Comparison of ENCODE assay signal across 8 cellular contexts in genomic region chr7:3154881-3155494, GRCh38.
A peak's percentile ranks its signal among the peaks of the same experiment; 100 is the strongest.
DNase-seq lines count a peak whose midpoint lies in the region; ATAC-seq lines count a peak whose summit lies in the region.

No MANE protein-coding gene starts in this region.

- H3K9me3 ChIP-seq in adipocyte (ENCODE audit: control insufficient read depth, low read length): no peaks in the 10 kb centered on the region

- peaks cover 15% of the 10 kb centered on the region for H3K27me3 ChIP-seq in adipocyte (replicated peaks; ENCODE audit: control insufficient read depth, insufficient read depth, low read length)

- H3K4me1 ChIP-seq in adipocyte (ENCODE audit: control insufficient read depth, insufficient read depth, low read length): no peaks in the 10 kb centered on the region

- DNase-seq in NCI-H1436 (lab: John Stamatoyannopoulos, UW) (peak; percentile 24), NCI-H1436 treated with DMSO at 0.1 percent for 48 hours (lab: John Stamatoyannopoulos, UW) (no peak), SKM-1 (lab: John Stamatoyannopoulos, UW; ENCODE audit: unreplicated experiment) (peak; percentile 2), adipocyte (ENCODE audit: low read depth) (peak; percentile 38), left colon (peak in 1 of 2 donors; percentile 40), retina (no peak)
- DNase-seq in stimulated activated CD8-positive, alpha-beta memory T cell treated with anti-CD3 and anti-CD28 coated beads, Interleukin-4, amount 100 ng/mL, for 24 hours (ENCODE audit: low read depth): peak; percentile 17

- ATAC-seq in HG03378 (IDR thresholded peaks at IDR 0.05; ENCODE audit: unreplicated experiment) (peak; percentile 51), left colon (peak; percentile 52)

- intact Hi-C loops in left colon (cut with DNase I, micrococcal nuclease): loop anchor here in 1 of 2 donors (10.0 kb wide), 1 partner anchor 290 kb away; no protein-coding TSS in a partner anchor

- H3K36me3 ChIP-seq in adipocyte (ENCODE audit: control insufficient read depth, insufficient read depth, low read length, severe bottlenecking): no peaks in the 10 kb centered on the region

- no peak overlapping the region for H3K9ac ChIP-seq in adipocyte (ENCODE audit: low read length)

- no peak overlapping the region for H3K4me3 ChIP-seq in adipocyte (ENCODE audit: low read length)

Comparison
In these comparisons a context has a peak if more than half of its experiments do, and no peak if none do; other contexts are left out.
1. DNase-seq: peak in NCI-H1436 (single experiment), SKM-1 (single experiment), adipocyte (single experiment) and stimulated activated CD8-positive, alpha-beta memory T cell treated with anti-CD3 and anti-CD28 coated beads, Interleukin-4, amount 100 ng/mL, for 24 hours (single experiment); none in NCI-H1436 treated with DMSO at 0.1 percent for 48 hours (single experiment) and retina (single experiment).